1 cellular context compared by ENCODE assay signal in the genomic region with DNA sequence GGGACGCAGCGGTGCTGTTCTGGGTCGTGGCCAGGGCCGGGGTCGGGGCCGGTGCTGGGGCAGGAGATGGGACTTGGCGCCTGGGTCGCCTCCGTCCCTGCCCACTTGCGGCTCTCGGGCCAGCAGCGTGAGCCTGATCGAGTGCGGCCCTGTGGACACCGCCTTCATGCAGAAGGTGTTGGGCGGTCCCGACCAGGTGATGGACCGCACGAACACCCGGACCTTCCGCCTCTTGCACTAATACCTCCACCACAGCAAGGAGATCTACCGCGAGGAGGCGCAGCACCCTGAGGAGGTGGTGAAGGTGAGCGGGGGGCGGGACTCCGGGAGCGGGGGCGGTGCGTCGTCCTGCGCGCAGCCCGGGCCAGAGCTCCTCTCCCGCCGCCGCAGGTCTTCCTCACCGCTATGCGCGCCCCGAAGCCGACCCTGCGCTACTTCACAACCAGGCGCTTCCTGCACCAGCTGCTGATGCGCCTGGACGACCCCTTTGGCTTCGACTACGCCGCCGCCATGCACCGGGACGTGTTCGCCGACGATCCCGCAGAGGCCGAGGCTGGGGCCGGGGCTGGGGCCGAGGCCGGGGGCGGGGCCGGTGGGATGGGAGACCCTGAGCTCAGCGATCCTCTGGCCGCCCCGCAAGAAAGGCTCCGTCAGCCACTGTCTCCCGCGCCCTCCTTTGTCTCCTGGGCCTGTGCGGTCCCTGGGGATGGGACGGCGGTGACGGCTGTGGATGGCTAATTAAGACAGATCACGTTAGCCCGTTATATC.
TF ChIP-seq lines count a peak whose summit lies in the region.

No MANE protein-coding gene starts in this region.

TF ChIP-seq in GM23338, 12 proteins besides CTCF, POLR2A, EP300 and RAD21 (continued from another document):
- TF ChIP-seq, protein P1, sequence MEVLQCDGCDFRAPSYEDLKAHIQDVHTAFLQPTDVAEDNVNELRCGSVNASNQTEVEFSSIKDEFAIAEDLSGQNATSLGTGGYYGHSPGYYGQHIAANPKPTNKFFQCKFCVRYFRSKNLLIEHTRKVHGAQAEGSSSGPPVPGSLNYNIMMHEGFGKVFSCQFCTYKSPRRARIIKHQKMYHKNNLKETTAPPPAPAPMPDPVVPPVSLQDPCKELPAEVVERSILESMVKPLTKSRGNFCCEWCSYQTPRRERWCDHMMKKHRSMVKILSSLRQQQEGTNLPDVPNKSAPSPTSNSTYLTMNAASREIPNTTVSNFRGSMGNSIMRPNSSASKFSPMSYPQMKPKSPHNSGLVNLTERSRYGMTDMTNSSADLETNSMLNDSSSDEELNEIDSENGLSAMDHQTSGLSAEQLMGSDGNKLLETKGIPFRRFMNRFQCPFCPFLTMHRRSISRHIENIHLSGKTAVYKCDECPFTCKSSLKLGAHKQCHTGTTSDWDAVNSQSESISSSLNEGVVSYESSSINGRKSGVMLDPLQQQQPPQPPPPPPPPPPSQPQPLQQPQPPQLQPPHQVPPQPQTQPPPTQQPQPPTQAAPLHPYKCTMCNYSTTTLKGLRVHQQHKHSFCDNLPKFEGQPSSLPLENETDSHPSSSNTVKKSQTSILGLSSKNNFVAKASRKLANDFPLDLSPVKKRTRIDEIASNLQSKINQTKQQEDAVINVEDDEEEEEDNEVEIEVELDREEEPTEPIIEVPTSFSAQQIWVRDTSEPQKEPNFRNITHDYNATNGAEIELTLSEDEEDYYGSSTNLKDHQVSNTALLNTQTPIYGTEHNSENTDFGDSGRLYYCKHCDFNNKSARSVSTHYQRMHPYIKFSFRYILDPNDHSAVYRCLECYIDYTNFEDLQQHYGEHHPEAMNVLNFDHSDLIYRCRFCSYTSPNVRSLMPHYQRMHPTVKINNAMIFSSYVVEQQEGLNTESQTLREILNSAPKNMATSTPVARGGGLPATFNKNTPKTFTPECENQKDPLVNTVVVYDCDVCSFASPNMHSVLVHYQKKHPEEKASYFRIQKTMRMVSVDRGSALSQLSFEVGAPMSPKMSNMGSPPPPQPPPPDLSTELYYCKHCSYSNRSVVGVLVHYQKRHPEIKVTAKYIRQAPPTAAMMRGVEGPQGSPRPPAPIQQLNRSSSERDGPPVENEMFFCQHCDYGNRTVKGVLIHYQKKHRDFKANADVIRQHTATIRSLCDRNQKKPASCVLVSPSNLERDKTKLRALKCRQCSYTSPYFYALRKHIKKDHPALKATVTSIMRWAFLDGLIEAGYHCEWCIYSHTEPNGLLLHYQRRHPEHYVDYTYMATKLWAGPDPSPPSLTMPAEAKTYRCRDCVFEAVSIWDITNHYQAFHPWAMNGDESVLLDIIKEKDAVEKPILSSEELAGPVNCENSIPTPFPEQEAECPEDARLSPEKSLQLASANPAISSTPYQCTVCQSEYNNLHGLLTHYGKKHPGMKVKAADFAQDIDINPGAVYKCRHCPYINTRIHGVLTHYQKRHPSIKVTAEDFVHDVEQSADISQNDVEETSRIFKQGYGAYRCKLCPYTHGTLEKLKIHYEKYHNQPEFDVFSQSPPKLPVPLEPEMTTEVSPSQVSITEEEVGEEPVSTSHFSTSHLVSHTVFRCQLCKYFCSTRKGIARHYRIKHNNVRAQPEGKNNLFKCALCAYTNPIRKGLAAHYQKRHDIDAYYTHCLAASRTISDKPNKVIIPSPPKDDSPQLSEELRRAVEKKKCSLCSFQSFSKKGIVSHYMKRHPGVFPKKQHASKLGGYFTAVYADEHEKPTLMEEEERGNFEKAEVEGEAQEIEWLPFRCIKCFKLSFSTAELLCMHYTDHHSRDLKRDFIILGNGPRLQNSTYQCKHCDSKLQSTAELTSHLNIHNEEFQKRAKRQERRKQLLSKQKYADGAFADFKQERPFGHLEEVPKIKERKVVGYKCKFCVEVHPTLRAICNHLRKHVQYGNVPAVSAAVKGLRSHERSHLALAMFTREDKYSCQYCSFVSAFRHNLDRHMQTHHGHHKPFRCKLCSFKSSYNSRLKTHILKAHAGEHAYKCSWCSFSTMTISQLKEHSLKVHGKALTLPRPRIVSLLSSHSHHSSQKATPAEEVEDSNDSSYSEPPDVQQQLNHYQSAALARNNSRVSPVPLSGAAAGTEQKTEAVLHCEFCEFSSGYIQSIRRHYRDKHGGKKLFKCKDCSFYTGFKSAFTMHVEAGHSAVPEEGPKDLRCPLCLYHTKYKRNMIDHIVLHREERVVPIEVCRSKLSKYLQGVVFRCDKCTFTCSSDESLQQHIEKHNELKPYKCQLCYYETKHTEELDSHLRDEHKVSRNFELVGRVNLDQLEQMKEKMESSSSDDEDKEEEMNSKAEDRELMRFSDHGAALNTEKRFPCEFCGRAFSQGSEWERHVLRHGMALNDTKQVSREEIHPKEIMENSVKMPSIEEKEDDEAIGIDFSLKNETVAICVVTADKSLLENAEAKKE (CRISPR knock-in tag; IDR thresholded peaks at IDR 0.05) = no peak
- TF ChIP-seq CREB1 (CRISPR knock-in tag; IDR thresholded peaks at IDR 0.05; ENCODE audit: low read depth) = peak; percentile 27; the same call in 1 of the 2 replicates
- TF ChIP-seq ZNF114 (CRISPR knock-in tag; IDR thresholded peaks at IDR 0.05) = no peak
- TF ChIP-seq REST (IDR thresholded peaks at IDR 0.05; ENCODE audit: unreplicated experiment) = no peak
- no peak for TF ChIP-seq STAT1 (IDR thresholded peaks at IDR 0.05; ENCODE audit: unreplicated experiment)
- TF ChIP-seq EZH2 (IDR thresholded peaks at IDR 0.05; ENCODE audit: low read depth, unreplicated experiment) = no peak
- TF ChIP-seq NANOG (IDR thresholded peaks at IDR 0.05; ENCODE audit: borderline replicate concordance) = no peak
- TF ChIP-seq ZNF331 (CRISPR knock-in tag; IDR thresholded peaks at IDR 0.05; ENCODE audit: low read depth) = no peak
- no peak for TF ChIP-seq EZH2phosphoT487 (IDR thresholded peaks at IDR 0.05; ENCODE audit: unreplicated experiment)
- TF ChIP-seq JUNB (IDR thresholded peaks at IDR 0.05; ENCODE audit: unreplicated experiment) = no peak
